25 cellular contexts compared by ENCODE assay signal in genomic region chr21:45964649-45965048, GRCh38.
"Had no signal": no experiment of that assay in that cellular context is flagged by ENCODE, and none has a peak within 500 bp of the region (broad histone marks: within the 10 kb centered on the region; RNA-seq: fewer than 3 reads in every experiment).

No MANE protein-coding gene starts in this region.

- H3K27me3 ChIP-seq: brain microvascular endothelial cell, heart left ventricle had no signal

- H3K36me3 ChIP-seq: brain microvascular endothelial cell, heart left ventricle had no signal

- DNase-seq: activated CD4-positive, alpha-beta memory T cell treated with anti-CD3 and anti-CD28 coated beads, Interleukin-2, amount 10 ng/mL, durations not matched to agents 7 days and 5 days; activated CD4-positive, alpha-beta T cell treated with anti-CD3 and anti-CD28 coated beads for 36 hours; activated CD4-positive, alpha-beta T cell treated with anti-CD3 and anti-CD28 coated beads, Interleukin-2, amount 10 ng/mL, durations not matched to agents 24 days and 14 days; activated CD4-positive, CD25-positive, alpha-beta regulatory T cell; activated CD4-positive, CD25-positive, alpha-beta regulatory T cell treated with anti-CD3 and anti-CD28 coated beads, Interleukin-2, amount 50 U/mL, for 72 hours; activated CD8-positive, alpha-beta memory T cell treated with anti-CD3 and anti-CD28 coated beads, Interleukin-2, amount 50 U/mL, for 48 hours; activated effector memory CD4-positive, alpha-beta T cell treated with Interleukin-2 at 50 U/mL for 16 hours; activated gamma-delta T cell treated with Interleukin-2 at 50 U/mL for 16 hours; activated naive CD4-positive, alpha-beta T cell treated with anti-CD3 and anti-CD28 coated beads, Interleukin-2, amount 50 U/mL, for 16 hours; activated naive CD4-positive, alpha-beta T cell treated with Interleukin-2 at 50 U/mL for 16 hours; activated T-cell treated with anti-CD3 and anti-CD28 coated beads for 4 hours; activated T-cell treated with anti-CD3 and anti-CD28 coated beads, Interleukin-2, amount 50 U/mL, for 24 hours; amniotic stem cell; anterior cingulate cortex; brain microvascular endothelial cell; dorsolateral prefrontal cortex; effector memory CD4-positive, alpha-beta T cell; endodermal cell; foreskin fibroblast; glutamatergic neuron; T-helper 2 cell had no signal

- H3K4me3 ChIP-seq: coronary artery, dorsolateral prefrontal cortex, heart left ventricle had no signal

- H3K27ac ChIP-seq: brain microvascular endothelial cell, coronary artery, dorsolateral prefrontal cortex, heart left ventricle had no signal

- ATAC-seq: activated CD4-positive, alpha-beta T cell treated with anti-CD3 and anti-CD28 coated beads for 36 hours; activated T-helper 17 cell treated with anti-CD3 and anti-CD28 coated beads, Interleukin-2, amount 50 U/mL, for 72 hours; esophagus mucosa; heart left ventricle had no signal
